Comparison of ENCODE assay signal across 20 cellular contexts in the genomic region with DNA sequence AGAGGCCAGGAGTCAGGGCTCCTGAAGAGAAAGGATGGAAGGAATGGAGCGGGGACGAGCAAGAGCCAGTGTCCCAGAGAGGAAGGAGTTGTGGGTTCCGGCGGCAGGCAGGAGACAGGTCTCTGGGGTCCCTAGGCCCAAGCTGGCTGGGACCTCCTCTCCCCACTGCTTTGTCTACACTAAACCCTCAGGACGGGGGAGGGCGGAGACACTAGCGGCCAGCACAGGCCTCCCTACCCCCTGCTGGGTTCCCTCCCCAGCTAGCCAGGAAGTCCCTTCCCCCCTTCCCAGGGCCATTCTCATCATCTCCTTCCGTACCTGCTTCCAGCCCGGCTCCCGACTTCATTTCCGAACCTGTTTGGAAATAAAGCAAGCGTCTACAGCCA.
DNase-seq lines count a peak whose midpoint lies in the region; ATAC-seq, FAIRE-seq and TF ChIP-seq lines count a peak whose summit lies in the region.
"Had no signal": no experiment of that assay in that cellular context is flagged by ENCODE, and none has a peak within 500 bp of the region (broad histone marks: within the 10 kb centered on the region; RNA-seq: fewer than 3 reads in every experiment).

No MANE protein-coding gene starts in this region.

- H3K79me2 ChIP-seq in SK-N-SH (ENCODE audit: insufficient read depth): no peaks in the 10 kb centered on the region
- no peaks in the 10 kb centered on the region for H3K79me2 ChIP-seq in K562 (ENCODE audit: control insufficient read depth, insufficient read depth, low read length)
- H3K79me2 ChIP-seq in mesendoderm (ENCODE audit: control insufficient read depth, insufficient read depth, low read length): no peaks in the 10 kb centered on the region

- no peaks in the 10 kb centered on the region for H3K9me3 Mint-ChIP-seq in activated CD8-positive, alpha-beta T cell treated with anti-CD3 and anti-CD28 coated beads, Interleukin-2, amount 10 ng/mL, durations not matched to agents 7 days and 5 days (ENCODE audit: insufficient read depth)
- H3K9me3 Mint-ChIP-seq: CD8-positive, alpha-beta memory T cell had no signal

- H2AFZ ChIP-seq in SK-N-SH (ENCODE audit: low read depth): no peak overlapping the region
- H2AFZ ChIP-seq in K562 (ENCODE audit: low read depth, low read length): no peak overlapping the region

- no peak overlapping the region for H2BK120ac ChIP-seq in mesendoderm (ENCODE audit: low read depth, low read length)

- no peaks in the 10 kb centered on the region for H3K36me3 Mint-ChIP-seq in activated CD8-positive, alpha-beta T cell treated with anti-CD3 and anti-CD28 coated beads, Interleukin-2, amount 10 ng/mL, durations not matched to agents 7 days and 5 days (ENCODE audit: low read depth)
- H3K36me3 Mint-ChIP-seq: CD8-positive, alpha-beta memory T cell had no signal

- H3K9ac ChIP-seq in SK-N-SH (no peak overlapping the region), HUES6 (ENCODE audit: low read length) (no peak overlapping the region), K562 (ENCODE audit: insufficient read depth in 1 of 2, low read depth in 2 of 2, low read length in 2 of 2) (peak overlapping the region in 1 of 2 experiments; percentile 35; a peak in 1 of 4 replicates), mesendoderm (ENCODE audit: low read length) (no peak overlapping the region)

- H3K4me2 ChIP-seq in SK-N-SH: no peak overlapping the region
- H3K4me2 ChIP-seq in K562 (ENCODE audit: insufficient read depth, low read length): no peak overlapping the region
- H3K4me2 ChIP-seq in mesendoderm (ENCODE audit: low read length): no peak overlapping the region

- H2BK15ac ChIP-seq in mesendoderm (replicated peaks; ENCODE audit: low read depth): no peak overlapping the region

- no TSS peak for BruUV-seq in K562 (replicated peaks; lab: Mats Ljungman, UMichigan)

- peaks cover 7% of the 10 kb centered on the region for H3F3A ChIP-seq in SK-N-SH (replicated peaks; ENCODE audit: insufficient read depth)

- no peak overlapping the region for H4K5ac ChIP-seq in mesendoderm (ENCODE audit: low read length)

- H3K27me3 ChIP-seq in SK-N-SH (ENCODE audit: insufficient read depth) (no peaks in the 10 kb centered on the region), HUES6 (ENCODE audit: control insufficient read depth, insufficient read depth, low read length) (no peaks in the 10 kb centered on the region), K562 (ENCODE audit: control insufficient read depth in 2 of 2, insufficient read depth in 2 of 2, low read length in 2 of 2) (peaks cover 0 to 45% of the 10 kb centered on the region in 2 experiments; a peak in 3 of 5 replicates), mesendoderm (ENCODE audit: insufficient read depth, low read length, poor library complexity) (no peaks in the 10 kb centered on the region)
- H3K27me3 ChIP-seq: MG63 had no signal

- in situ Hi-C loops in K562 (cut with MboI): no loop called here

- no peaks in the 10 kb centered on the region for H3K27me3 Mint-ChIP-seq in activated CD8-positive, alpha-beta T cell treated with anti-CD3 and anti-CD28 coated beads, Interleukin-2, amount 10 ng/mL, durations not matched to agents 7 days and 5 days (ENCODE audit: low read depth)
- H3K27me3 Mint-ChIP-seq: B cell; CD8-positive, alpha-beta memory T cell had no signal

- H3K36me3 ChIP-seq in SK-N-SH (replicated peaks in 1 of 2; ENCODE audit: control insufficient read depth in 1 of 2, insufficient read depth in 2 of 2, low read length in 1 of 2): no peaks in the 10 kb centered on the region
- no peaks in the 10 kb centered on the region for H3K36me3 ChIP-seq in HUES6 (ENCODE audit: control insufficient read depth, insufficient read depth, low read length)
- H3K36me3 ChIP-seq in K562 (ENCODE audit: control insufficient read depth, insufficient read depth, low read length): no peaks in the 10 kb centered on the region
- H3K36me3 ChIP-seq in mesendoderm (ENCODE audit: control insufficient read depth, insufficient read depth, low read length): no peaks in the 10 kb centered on the region

- FAIRE-seq in K562 (lab: Jason Lieb, UNC): no peak
- FAIRE-seq: D721Med, G401.6 had no signal

- no peaks in the 10 kb centered on the region for H3K79me1 ChIP-seq in mesendoderm (ENCODE audit: low read length)

- no peak overlapping the region for H3K4me3 ChIP-seq in SK-N-SH (ENCODE audit: low read depth in 2 of 2, low read length in 1 of 2)
- peak overlapping the region; percentile 23; the same call in 1 of the 2 replicates for H3K4me3 ChIP-seq in HUES6 (ENCODE audit: low read depth, low read length)
- H3K4me3 ChIP-seq in K562: no peak overlapping the region
- H3K4me3 ChIP-seq in mesendoderm (ENCODE audit: low read length): no peak overlapping the region
- H3K4me3 ChIP-seq: MG63 had no signal

- no peaks in the 10 kb centered on the region for H3K9me2 ChIP-seq in SK-N-SH

- peak overlapping the region; percentile 17 for H3K56ac ChIP-seq in mesendoderm (ENCODE audit: low read length)

- no peak overlapping the region for H2BK5ac ChIP-seq in mesendoderm (ENCODE audit: low read length)

- no peak overlapping the region for H3K23ac ChIP-seq in mesendoderm (ENCODE audit: low read length)

- CTCF ChIA-PET in SK-N-SH (lab: Yijun Ruan, JAX) (interaction anchor here (0.8 to 8.3 kb wide), 5 partner anchors 45 to 555 kb away, joined by 3 to 41 read pairs (median 5); no protein-coding TSS in a partner anchor), K562 (lab: Yijun Ruan, JAX; ENCODE audit: low intra/inter-chr PET ratio) (no interaction called here)
- CTCF ChIA-PET in activated CD8-positive, alpha-beta T cell treated with anti-CD3 and anti-CD28 coated beads, Interleukin-2, amount 10 ng/mL, durations not matched to agents 7 days and 5 days (lab: Charles Lee): interaction anchor here (1.2 kb wide), 1 partner anchor 34 kb away, joined by 3 read pairs; no protein-coding TSS in a partner anchor

- no peak overlapping the region for H4K8ac ChIP-seq in mesendoderm (ENCODE audit: low read depth, low read length)

- ATAC-seq in SK-N-SH treated with all-trans-retinoic acid at 6 μM for 48 hours: no peak
- peak; percentile 45 for ATAC-seq in K562
- no peak for ATAC-seq in HG03039 (IDR thresholded peaks at IDR 0.05; ENCODE audit: unreplicated experiment)
- ATAC-seq in activated CD8-positive, alpha-beta T cell treated with anti-CD3 and anti-CD28 coated beads, Interleukin-2, amount 10 ng/mL, durations not matched to agents 7 days and 5 days: no peak

- 93% methylated on average over 12 of the region's 12 CpGs for WGBS in SK-N-SH (ENCODE audit: low lambda C conversion rate)
- 16% methylated on average over 9 of the region's 12 CpGs for WGBS in K562 (ENCODE audit: insufficient coverage, low coverage, missing lambda C conversion rate)
- no CpG with 5 or more reads among the region's 12 CpGs for WGBS in mesendoderm (ENCODE audit: extremely low coverage, insufficient coverage, low lambda C conversion rate)

- peak overlapping the region; percentile 29 for H3K4ac ChIP-seq in mesendoderm (ENCODE audit: low read depth, low read length)

- DNase-seq in SK-N-SH: peak; percentile 22
- peak; percentile 41 to 59 (median 51) for DNase-seq in K562 (ENCODE audit: extremely low read depth in 1 of 4, low spot score in 3 of 4)
- DNase-seq in mesendoderm: peak; percentile 66
- DNase-seq in activated CD4-positive, CD25-positive, alpha-beta regulatory T cell (lab: John Stamatoyannopoulos, UW): no peak
- no peak for DNase-seq in activated CD8-positive, alpha-beta T cell treated with anti-CD3 and anti-CD28 coated beads, Interleukin-2, amount 10 ng/mL, durations not matched to agents 7 days and 5 days
- DNase-seq: CD8-positive, alpha-beta memory T cell; DMS79; MG63; NCI-H1105 treated with DMSO at 0.1 percent for 48 hours; NCI-H1694 treated with DMSO at 0.1 percent for 48 hours; NCI-H226; NK-92 treated with Interleukin-12 subunit alpha and Interleukin-12 subunit beta, amount 100 ng/mL, for 24 hours; OCI-M1 had no signal

- H3K9me3 ChIP-seq in SK-N-SH (no peaks in the 10 kb centered on the region), HUES6 (ENCODE audit: control insufficient read depth, insufficient read depth, low read depth, low read length) (no peaks in the 10 kb centered on the region), K562 (replicated peaks; ENCODE audit: control insufficient read depth, insufficient read depth, low read depth, low read length) (no peaks in the 10 kb centered on the region)
- H3K9me3 ChIP-seq: MG63 had no signal

- TF ChIP-seq POLR2A in K562 (conservative IDR thresholded peaks at IDR 0.05): no peak

- H3K9me1 ChIP-seq in K562 (ENCODE audit: control insufficient read depth, insufficient read depth, low read length): no peaks in the 10 kb centered on the region

- H3K4me1 Mint-ChIP-seq in activated CD8-positive, alpha-beta T cell treated with anti-CD3 and anti-CD28 coated beads, Interleukin-2, amount 10 ng/mL, durations not matched to agents 7 days and 5 days (ENCODE audit: low read depth): no peaks in the 10 kb centered on the region
- H3K4me1 Mint-ChIP-seq: B cell; CD8-positive, alpha-beta memory T cell had no signal

- H2AK5ac ChIP-seq in mesendoderm (ENCODE audit: low read length): no peak overlapping the region

- TF ChIP-seq EP300 in SK-N-SH (IDR thresholded peaks at IDR 0.05; ENCODE audit: borderline replicate concordance in 1 of 2, low read depth in 1 of 2, low read length in 1 of 2) (no peak), K562 (IDR thresholded peaks at IDR 0.05; ENCODE audit: low read length) (no peak)

- POLR2A ChIA-PET in SK-N-SH (lab: Yijun Ruan, JAX): interaction anchor here (0.6 kb wide), 1 partner anchor 135 kb away, joined by 3 read pairs; no protein-coding TSS in a partner anchor
- POLR2A ChIA-PET in K562 (lab: Yijun Ruan, JAX): interaction anchor here (1.4 kb wide), 1 partner anchor 13 kb away, joined by 3 read pairs; no protein-coding TSS in a partner anchor
- POLR2A ChIA-PET in activated CD8-positive, alpha-beta T cell treated with anti-CD3 and anti-CD28 coated beads, Interleukin-2, amount 10 ng/mL, durations not matched to agents 7 days and 5 days (lab: Charles Lee): no interaction called here

- no peak for TF ChIP-seq RAD21 in SK-N-SH (IDR thresholded peaks at IDR 0.05; ENCODE audit: low read length)
- TF ChIP-seq RAD21 in K562 (CRISPR knock-in tag; conservative IDR thresholded peaks at IDR 0.05 in 1 of 2, IDR thresholded peaks at IDR 0.05 in 1 of 2): no peak

- no peak overlapping the region for H3K27ac Mint-ChIP-seq in activated CD8-positive, alpha-beta T cell treated with anti-CD3 and anti-CD28 coated beads, Interleukin-2, amount 10 ng/mL, durations not matched to agents 7 days and 5 days
- H3K27ac Mint-ChIP-seq: B cell had no signal

- TF ChIP-seq CTCF in SK-N-SH (IDR thresholded peaks at IDR 0.05) (no peak), K562 (IDR thresholded peaks at IDR 0.05 in 2 of 3, conservative IDR thresholded peaks at IDR 0.05 in 1 of 3; ENCODE audit: insufficient read depth in 2 of 3, low read depth in 1 of 3, low read length in 3 of 3) (no peak)

- no peak overlapping the region for H3K27ac ChIP-seq in SK-N-SH (ENCODE audit: low read depth in 2 of 2, low read length in 1 of 2)
- no peak overlapping the region for H3K27ac ChIP-seq in HUES6 (ENCODE audit: low read depth, low read length)
- H3K27ac ChIP-seq in K562 (ENCODE audit: extremely low read depth, low read depth, low read length): no peak overlapping the region
- H3K27ac ChIP-seq in mesendoderm (ENCODE audit: low read depth, low read length): no peak overlapping the region
- H3K27ac ChIP-seq: 22Rv1 had no signal

- peak overlapping the region; percentile 32 for H3K18ac ChIP-seq in mesendoderm (ENCODE audit: low read length)

- H4K20me1 ChIP-seq in SK-N-SH (ENCODE audit: insufficient read depth): no peaks in the 10 kb centered on the region
- peaks cover 8% of the 10 kb centered on the region for H4K20me1 ChIP-seq in K562 (replicated peaks; ENCODE audit: control insufficient read depth, insufficient read depth, low read length)

- no peak overlapping the region for H3K4me3 Mint-ChIP-seq in activated CD8-positive, alpha-beta T cell treated with anti-CD3 and anti-CD28 coated beads, Interleukin-2, amount 10 ng/mL, durations not matched to agents 7 days and 5 days
- H3K4me3 Mint-ChIP-seq: B cell; CD8-positive, alpha-beta memory T cell had no signal

- intact Hi-C loops in K562 (cut with micrococcal nuclease): no loop called here

- peaks cover 0 to 14% of the 10 kb centered on the region in 2 experiments; a peak in 3 of 4 replicates for H3K4me1 ChIP-seq in SK-N-SH (ENCODE audit: control insufficient read depth in 1 of 2, insufficient read depth in 2 of 2, low read depth in 1 of 2, low read length in 1 of 2)
- peaks cover 28% of the 10 kb centered on the region for H3K4me1 ChIP-seq in HUES6 (ENCODE audit: control insufficient read depth, insufficient read depth, low read length)
- H3K4me1 ChIP-seq in K562 (replicated peaks in 1 of 2; ENCODE audit: control insufficient read depth in 2 of 2, insufficient read depth in 2 of 2, low read length in 2 of 2): peaks cover 0 to 17% of the 10 kb centered on the region in 2 experiments; a peak in 4 of 5 replicates
- peaks cover 8% of the 10 kb centered on the region for H3K4me1 ChIP-seq in mesendoderm (ENCODE audit: control insufficient read depth, low read depth, low read length)

Comparison
In these comparisons a context has a peak if more than half of its experiments do, and no peak if none do; other contexts are left out.
1. DNase-seq: peak in SK-N-SH (single experiment), K562 (4 of 4) and mesendoderm (single experiment); none in activated CD4-positive, CD25-positive, alpha-beta regulatory T cell (0 of 4) and activated CD8-positive, alpha-beta T cell treated with anti-CD3 and anti-CD28 coated beads, Interleukin-2, amount 10 ng/mL, durations not matched to agents 7 days and 5 days (single experiment).